In the genomic region with DNA sequence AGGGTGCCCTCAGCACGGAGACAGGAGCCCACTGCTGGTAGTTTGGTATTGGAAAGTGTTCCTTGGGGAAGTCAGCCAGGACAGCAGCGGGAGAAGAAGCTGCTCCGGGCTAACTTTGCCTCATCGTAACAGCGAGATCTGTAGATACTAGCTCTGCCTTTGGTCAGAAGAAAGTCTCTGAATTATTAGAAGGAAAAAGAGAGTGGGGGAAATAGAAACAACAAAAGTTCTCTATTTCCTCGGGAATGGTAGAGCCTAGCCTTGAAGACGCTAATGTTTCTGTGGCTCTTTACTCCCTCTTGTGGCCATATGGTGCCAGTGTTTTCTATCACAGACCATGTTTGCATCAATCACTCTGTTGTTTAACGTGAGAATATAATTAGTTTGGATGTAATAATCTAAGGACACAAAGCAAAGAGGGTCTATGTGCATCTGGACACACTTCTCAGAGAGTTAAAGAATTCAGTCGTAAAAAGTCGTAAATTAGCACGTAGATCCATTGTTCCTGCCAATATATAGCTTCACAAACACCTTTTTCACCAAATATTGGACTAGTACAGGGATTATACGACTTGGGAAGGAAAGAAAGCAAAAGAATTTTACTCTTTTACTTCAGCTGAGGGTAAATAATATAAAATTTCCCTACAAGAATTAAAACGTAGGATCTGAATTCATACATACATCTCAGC, we compare ENCODE assay signal across 1 cellular context.
TF ChIP-seq lines count a peak whose summit lies in the region.

No MANE protein-coding gene starts in this region.

TF ChIP-seq in HCT116, 20 proteins besides CTCF, POLR2A, EP300 and RAD21 (continued from another document):
- TF ChIP-seq, protein P1, sequence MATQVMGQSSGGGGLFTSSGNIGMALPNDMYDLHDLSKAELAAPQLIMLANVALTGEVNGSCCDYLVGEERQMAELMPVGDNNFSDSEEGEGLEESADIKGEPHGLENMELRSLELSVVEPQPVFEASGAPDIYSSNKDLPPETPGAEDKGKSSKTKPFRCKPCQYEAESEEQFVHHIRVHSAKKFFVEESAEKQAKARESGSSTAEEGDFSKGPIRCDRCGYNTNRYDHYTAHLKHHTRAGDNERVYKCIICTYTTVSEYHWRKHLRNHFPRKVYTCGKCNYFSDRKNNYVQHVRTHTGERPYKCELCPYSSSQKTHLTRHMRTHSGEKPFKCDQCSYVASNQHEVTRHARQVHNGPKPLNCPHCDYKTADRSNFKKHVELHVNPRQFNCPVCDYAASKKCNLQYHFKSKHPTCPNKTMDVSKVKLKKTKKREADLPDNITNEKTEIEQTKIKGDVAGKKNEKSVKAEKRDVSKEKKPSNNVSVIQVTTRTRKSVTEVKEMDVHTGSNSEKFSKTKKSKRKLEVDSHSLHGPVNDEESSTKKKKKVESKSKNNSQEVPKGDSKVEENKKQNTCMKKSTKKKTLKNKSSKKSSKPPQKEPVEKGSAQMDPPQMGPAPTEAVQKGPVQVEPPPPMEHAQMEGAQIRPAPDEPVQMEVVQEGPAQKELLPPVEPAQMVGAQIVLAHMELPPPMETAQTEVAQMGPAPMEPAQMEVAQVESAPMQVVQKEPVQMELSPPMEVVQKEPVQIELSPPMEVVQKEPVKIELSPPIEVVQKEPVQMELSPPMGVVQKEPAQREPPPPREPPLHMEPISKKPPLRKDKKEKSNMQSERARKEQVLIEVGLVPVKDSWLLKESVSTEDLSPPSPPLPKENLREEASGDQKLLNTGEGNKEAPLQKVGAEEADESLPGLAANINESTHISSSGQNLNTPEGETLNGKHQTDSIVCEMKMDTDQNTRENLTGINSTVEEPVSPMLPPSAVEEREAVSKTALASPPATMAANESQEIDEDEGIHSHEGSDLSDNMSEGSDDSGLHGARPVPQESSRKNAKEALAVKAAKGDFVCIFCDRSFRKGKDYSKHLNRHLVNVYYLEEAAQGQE (IDR thresholded peaks at IDR 0.05; ENCODE audit: low read depth) = no peak
